ENCODE assay signal across 1 cellular context in the genomic region with DNA sequence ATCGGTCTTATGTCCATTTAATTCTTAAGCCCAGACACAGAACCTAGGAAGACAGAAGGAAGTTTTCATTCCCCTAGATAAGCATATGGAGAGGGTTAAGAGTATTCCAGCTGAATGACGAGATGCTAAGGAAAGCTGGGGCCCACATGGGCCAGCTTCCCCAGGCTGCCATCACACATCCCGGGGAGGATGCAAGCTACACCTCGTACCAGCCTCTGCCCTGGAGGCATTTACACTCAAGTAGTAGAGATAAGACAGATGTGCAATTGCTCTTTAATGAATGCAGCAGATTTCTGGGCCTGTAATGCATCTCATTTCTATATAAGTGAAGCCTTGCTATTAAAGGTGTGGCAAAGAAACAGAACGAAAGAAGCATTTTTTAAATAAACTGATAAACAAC.
A peak's percentile ranks its signal among the peaks of the same experiment; 100 is the strongest.
TF ChIP-seq lines count a peak whose summit lies in the region.

No MANE protein-coding gene starts in this region.

TF ChIP-seq in HEK293, 187 proteins besides CTCF, POLR2A, EP300 and RAD21 (continued from another document):
- TF ChIP-seq, protein P1, sequence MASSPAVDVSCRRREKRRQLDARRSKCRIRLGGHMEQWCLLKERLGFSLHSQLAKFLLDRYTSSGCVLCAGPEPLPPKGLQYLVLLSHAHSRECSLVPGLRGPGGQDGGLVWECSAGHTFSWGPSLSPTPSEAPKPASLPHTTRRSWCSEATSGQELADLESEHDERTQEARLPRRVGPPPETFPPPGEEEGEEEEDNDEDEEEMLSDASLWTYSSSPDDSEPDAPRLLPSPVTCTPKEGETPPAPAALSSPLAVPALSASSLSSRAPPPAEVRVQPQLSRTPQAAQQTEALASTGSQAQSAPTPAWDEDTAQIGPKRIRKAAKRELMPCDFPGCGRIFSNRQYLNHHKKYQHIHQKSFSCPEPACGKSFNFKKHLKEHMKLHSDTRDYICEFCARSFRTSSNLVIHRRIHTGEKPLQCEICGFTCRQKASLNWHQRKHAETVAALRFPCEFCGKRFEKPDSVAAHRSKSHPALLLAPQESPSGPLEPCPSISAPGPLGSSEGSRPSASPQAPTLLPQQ (tag by site-specific recombination; IDR thresholded peaks at IDR 0.05) = peak; percentile 57; the same call in 1 of the 2 replicates
- no peak for TF ChIP-seq ZNF404 (tag by site-specific recombination; IDR thresholded peaks at IDR 0.05)
- TF ChIP-seq, protein P2, sequence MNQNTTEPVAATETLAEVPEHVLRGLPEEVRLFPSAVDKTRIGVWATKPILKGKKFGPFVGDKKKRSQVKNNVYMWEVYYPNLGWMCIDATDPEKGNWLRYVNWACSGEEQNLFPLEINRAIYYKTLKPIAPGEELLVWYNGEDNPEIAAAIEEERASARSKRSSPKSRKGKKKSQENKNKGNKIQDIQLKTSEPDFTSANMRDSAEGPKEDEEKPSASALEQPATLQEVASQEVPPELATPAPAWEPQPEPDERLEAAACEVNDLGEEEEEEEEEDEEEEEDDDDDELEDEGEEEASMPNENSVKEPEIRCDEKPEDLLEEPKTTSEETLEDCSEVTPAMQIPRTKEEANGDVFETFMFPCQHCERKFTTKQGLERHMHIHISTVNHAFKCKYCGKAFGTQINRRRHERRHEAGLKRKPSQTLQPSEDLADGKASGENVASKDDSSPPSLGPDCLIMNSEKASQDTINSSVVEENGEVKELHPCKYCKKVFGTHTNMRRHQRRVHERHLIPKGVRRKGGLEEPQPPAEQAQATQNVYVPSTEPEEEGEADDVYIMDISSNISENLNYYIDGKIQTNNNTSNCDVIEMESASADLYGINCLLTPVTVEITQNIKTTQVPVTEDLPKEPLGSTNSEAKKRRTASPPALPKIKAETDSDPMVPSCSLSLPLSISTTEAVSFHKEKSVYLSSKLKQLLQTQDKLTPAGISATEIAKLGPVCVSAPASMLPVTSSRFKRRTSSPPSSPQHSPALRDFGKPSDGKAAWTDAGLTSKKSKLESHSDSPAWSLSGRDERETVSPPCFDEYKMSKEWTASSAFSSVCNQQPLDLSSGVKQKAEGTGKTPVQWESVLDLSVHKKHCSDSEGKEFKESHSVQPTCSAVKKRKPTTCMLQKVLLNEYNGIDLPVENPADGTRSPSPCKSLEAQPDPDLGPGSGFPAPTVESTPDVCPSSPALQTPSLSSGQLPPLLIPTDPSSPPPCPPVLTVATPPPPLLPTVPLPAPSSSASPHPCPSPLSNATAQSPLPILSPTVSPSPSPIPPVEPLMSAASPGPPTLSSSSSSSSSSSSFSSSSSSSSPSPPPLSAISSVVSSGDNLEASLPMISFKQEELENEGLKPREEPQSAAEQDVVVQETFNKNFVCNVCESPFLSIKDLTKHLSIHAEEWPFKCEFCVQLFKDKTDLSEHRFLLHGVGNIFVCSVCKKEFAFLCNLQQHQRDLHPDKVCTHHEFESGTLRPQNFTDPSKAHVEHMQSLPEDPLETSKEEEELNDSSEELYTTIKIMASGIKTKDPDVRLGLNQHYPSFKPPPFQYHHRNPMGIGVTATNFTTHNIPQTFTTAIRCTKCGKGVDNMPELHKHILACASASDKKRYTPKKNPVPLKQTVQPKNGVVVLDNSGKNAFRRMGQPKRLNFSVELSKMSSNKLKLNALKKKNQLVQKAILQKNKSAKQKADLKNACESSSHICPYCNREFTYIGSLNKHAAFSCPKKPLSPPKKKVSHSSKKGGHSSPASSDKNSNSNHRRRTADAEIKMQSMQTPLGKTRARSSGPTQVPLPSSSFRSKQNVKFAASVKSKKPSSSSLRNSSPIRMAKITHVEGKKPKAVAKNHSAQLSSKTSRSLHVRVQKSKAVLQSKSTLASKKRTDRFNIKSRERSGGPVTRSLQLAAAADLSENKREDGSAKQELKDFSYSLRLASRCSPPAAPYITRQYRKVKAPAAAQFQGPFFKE (tag by site-specific recombination; IDR thresholded peaks at IDR 0.05; ENCODE audit: borderline replicate concordance) = no peak
